ENCODE assay signal across 11 cellular contexts in genomic region chr6:106182455-106182854, GRCh38.
A peak's percentile ranks its signal among the peaks of the same experiment; 100 is the strongest.
DNase-seq lines count a peak whose midpoint lies in the region; ATAC-seq and TF ChIP-seq lines count a peak whose summit lies in the region.
"Had no signal": no experiment of that assay in that cellular context is flagged by ENCODE, and none has a peak within 500 bp of the region (broad histone marks: within the 10 kb centered on the region; RNA-seq: fewer than 3 reads in every experiment).

No MANE protein-coding gene starts in this region.

- peaks cover 0 to 21% (median 3%) of the 10 kb centered on the region in 6 donors for H3K4me1 ChIP-seq in spleen
- H3K4me1 ChIP-seq: thyroid gland had no signal

- no peaks in the 10 kb centered on the region for H3K9me3 ChIP-seq in spleen
- H3K9me3 ChIP-seq: thyroid gland had no signal

- no peaks in the 10 kb centered on the region for H3K27me3 Mint-ChIP-seq in mesothelial cell of epicardium (ENCODE audit: low read depth)
- H3K27me3 Mint-ChIP-seq: central memory CD8-positive, alpha-beta T cell had no signal

- H3K27ac Mint-ChIP-seq in mesothelial cell of epicardium: no peak overlapping the region

- TF ChIP-seq CTCF in spleen (IDR thresholded peaks at IDR 0.05 in 8 of 11, conservative IDR thresholded peaks at IDR 0.05 in 3 of 11): no peak
- no peak for TF ChIP-seq CTCF in mesothelial cell of epicardium (IDR thresholded peaks at IDR 0.05; ENCODE audit: unreplicated experiment)

- H3K4me3 ChIP-seq in spleen: no peak overlapping the region
- H3K4me3 ChIP-seq: thyroid gland had no signal

- ATAC-seq in GM18909 (IDR thresholded peaks at IDR 0.05; ENCODE audit: poor library complexity, unreplicated experiment) (peak; percentile 85), GM21737 (IDR thresholded peaks at IDR 0.05; ENCODE audit: unreplicated experiment) (peak; percentile 65), HG03460 (IDR thresholded peaks at IDR 0.05; ENCODE audit: unreplicated experiment) (peak; percentile 72)
- ATAC-seq: sciatic nerve had no signal

- H3K36me3 Mint-ChIP-seq in mesothelial cell of epicardium: peaks cover 13% of the 10 kb centered on the region

- DNase-seq in epithelial cell of prostate (ENCODE audit: low read depth, low spot score) (no peak), spleen (no peak), mesothelial cell of epicardium (ENCODE audit: low spot score in 2 of 2, unreplicated experiment in 2 of 2) (no peak), iPS-NIHi7 (ENCODE audit: extremely low spot score) (no peak)
- DNase-seq: thyroid gland, WERI-Rb-1 had no signal

- H3K4me3 Mint-ChIP-seq in mesothelial cell of epicardium: no peak overlapping the region
- H3K4me3 Mint-ChIP-seq: central memory CD8-positive, alpha-beta T cell had no signal

- peaks cover 0 to 13% (median 0%) of the 10 kb centered on the region in 6 donors for H3K36me3 ChIP-seq in spleen
- H3K36me3 ChIP-seq: thyroid gland, WERI-Rb-1 had no signal

- no peaks in the 10 kb centered on the region for H3K9me3 Mint-ChIP-seq in mesothelial cell of epicardium
- H3K9me3 Mint-ChIP-seq: central memory CD8-positive, alpha-beta T cell had no signal

- intact Hi-C loops in spleen (cut with DNase I; ENCODE audit: low total_unique reads): no loop called here

- H3K27ac ChIP-seq in epithelial cell of prostate (peak overlapping the region; percentile 62), spleen (no peak overlapping the region)
- H3K27ac ChIP-seq: thyroid gland, WERI-Rb-1 had no signal

- 73 to 85% (median 80%) methylated on average over 5 of the region's 5 CpGs for WGBS in spleen, 5 donors

- H3K27me3 ChIP-seq in spleen (replicated peaks in 1 of 7): no peaks in the 10 kb centered on the region
- H3K27me3 ChIP-seq: thyroid gland had no signal

- H3K4me1 Mint-ChIP-seq in mesothelial cell of epicardium: no peaks in the 10 kb centered on the region

- TF ChIP-seq POLR2A in spleen (IDR thresholded peaks at IDR 0.05): no peak
